In genomic region chr15:25481208-25481862, GRCh38 we compare ENCODE assay signal across 1 cellular context.
TF ChIP-seq lines count a peak whose summit lies in the region.

No MANE protein-coding gene starts in this region.

TF ChIP-seq in H1, 55 proteins besides CTCF, POLR2A, EP300 and RAD21:
- TF ChIP-seq ATF3 (IDR thresholded peaks at IDR 0.05; ENCODE audit: insufficient read depth, low read depth, low read length) (no peak), BRCA1 (IDR thresholded peaks at IDR 0.05; ENCODE audit: low read depth, low read length) (no peak), ASH2L (IDR thresholded peaks at IDR 0.05; ENCODE audit: low read length) (no peak), CTBP2 (IDR thresholded peaks at IDR 0.05; ENCODE audit: borderline replicate concordance, insufficient read depth, insufficient read length, low read length) (no peak), SP1 (IDR thresholded peaks at IDR 0.05; ENCODE audit: low read depth, low read length) (no peak), USF2 (IDR thresholded peaks at IDR 0.05; ENCODE audit: low read length) (no peak), CHD1 (IDR thresholded peaks at IDR 0.05; ENCODE audit: low read depth, low read length) (no peak), SIX5 (IDR thresholded peaks at IDR 0.05; ENCODE audit: low read depth, low read length) (no peak), TBP (IDR thresholded peaks at IDR 0.05; ENCODE audit: low read depth, low read length) (no peak), POU5F1 (IDR thresholded peaks at IDR 0.05; ENCODE audit: low read depth, low read length) (no peak), CBX5 (IDR thresholded peaks at IDR 0.05; ENCODE audit: low read depth, low read length) (no peak), CHD2 (IDR thresholded peaks at IDR 0.05; ENCODE audit: low read length) (no peak), EZH2 (IDR thresholded peaks at IDR 0.05; ENCODE audit: low read depth, low read length, severe bottlenecking) (no peak), GTF2F1 (IDR thresholded peaks at IDR 0.05; ENCODE audit: borderline replicate concordance, low read depth, low read length) (no peak), CEBPB (IDR thresholded peaks at IDR 0.05; ENCODE audit: low read depth, low read length) (no peak), BCL11A (IDR thresholded peaks at IDR 0.05; ENCODE audit: low read depth in 2 of 2, low read length in 2 of 2) (no peak), SRF (IDR thresholded peaks at IDR 0.05; ENCODE audit: low read depth, low read length) (peak; percentile 86), MAFK (IDR thresholded peaks at IDR 0.05; ENCODE audit: low read depth, low read length) (peak; percentile 55; the same call in 1 of the 2 replicates), PHF8 (conservative IDR thresholded peaks at IDR 0.05; ENCODE audit: low read depth, low read length) (peak; percentile 28; the same call in 1 of the 2 replicates), RXRA (IDR thresholded peaks at IDR 0.05; ENCODE audit: insufficient read depth, low read depth, low read length) (no peak), SUZ12 (IDR thresholded peaks at IDR 0.05; ENCODE audit: low read length) (no peak), KDM1A (IDR thresholded peaks at IDR 0.05; ENCODE audit: borderline replicate concordance, low read length) (no peak), HDAC6 (IDR thresholded peaks at IDR 0.05; ENCODE audit: low read depth, low read length) (no peak), ZNF274 (IDR thresholded peaks at IDR 0.05; ENCODE audit: borderline replicate concordance, extremely low read depth, low read length) (no peak), TEAD4 (IDR thresholded peaks at IDR 0.05; ENCODE audit: low read depth, low read length) (no peak), CREB1 (IDR thresholded peaks at IDR 0.05) (no peak), POLR2AphosphoS5 (IDR thresholded peaks at IDR 0.05; ENCODE audit: low read depth, low read length) (no peak), NRF1 (IDR thresholded peaks at IDR 0.05; ENCODE audit: low read depth, low read length) (no peak), SP2 (IDR thresholded peaks at IDR 0.05; ENCODE audit: low read length) (no peak), JUN (IDR thresholded peaks at IDR 0.05; ENCODE audit: low read depth, low read length) (no peak), FOSL1 (IDR thresholded peaks at IDR 0.05; ENCODE audit: insufficient read depth, low read depth, low read length) (no peak), TCF12 (IDR thresholded peaks at IDR 0.05; ENCODE audit: low read depth, low read length) (peak; percentile 31; the same call in 1 of the 2 replicates), NANOG (IDR thresholded peaks at IDR 0.05; ENCODE audit: insufficient read depth, low read depth, low read length, poor library complexity, severe bottlenecking) (no peak), GABPA (IDR thresholded peaks at IDR 0.05; ENCODE audit: borderline replicate concordance, insufficient read depth, low read length) (no peak), TAF7 (optimal IDR thresholded peaks at IDR 0.05; ENCODE audit: borderline replicate concordance, low read depth, low read length) (no peak), SP4 (IDR thresholded peaks at IDR 0.05; ENCODE audit: low read length) (no peak), MAX (IDR thresholded peaks at IDR 0.05) (peak; percentile 70; the same call in 1 of the 2 replicates), SAP30 (IDR thresholded peaks at IDR 0.05; ENCODE audit: insufficient read depth, insufficient replicate concordance, low read length) (no peak), RFX5 (IDR thresholded peaks at IDR 0.05; ENCODE audit: borderline replicate concordance, low read depth, low read length) (no peak), EGR1 (IDR thresholded peaks at IDR 0.05; ENCODE audit: borderline replicate concordance, low read depth, low read length) (no peak), CHD7 (IDR thresholded peaks at IDR 0.05; ENCODE audit: insufficient replicate concordance, low read length) (no peak), KDM5A (IDR thresholded peaks at IDR 0.05; ENCODE audit: low read length) (no peak), JUND (IDR thresholded peaks at IDR 0.05; ENCODE audit: low read length) (no peak), RNF2 (IDR thresholded peaks at IDR 0.05; ENCODE audit: borderline replicate concordance, low read depth, low read length, missing control alignments, poor library complexity, severe bottlenecking) (no peak), ATF2 (IDR thresholded peaks at IDR 0.05; ENCODE audit: low read length) (no peak), YY1 (IDR thresholded peaks at IDR 0.05; ENCODE audit: low read depth, low read length) (no peak), RBBP5 (IDR thresholded peaks at IDR 0.05; ENCODE audit: borderline replicate concordance, low read depth, low read length) (no peak), CBX8 (IDR thresholded peaks at IDR 0.05; ENCODE audit: borderline replicate concordance, low read depth, low read length) (no peak), BACH1 (IDR thresholded peaks at IDR 0.05; ENCODE audit: low read length) (peak; percentile 72; the same call in 1 of the 2 replicates), SIRT6 (IDR thresholded peaks at IDR 0.05; ENCODE audit: low read length) (no peak), KDM4A (IDR thresholded peaks at IDR 0.05; ENCODE audit: low read depth, low read length, severe bottlenecking) (no peak), TAF1 (IDR thresholded peaks at IDR 0.05; ENCODE audit: low read depth, low read length) (peak; percentile 58; the same call in 1 of the 2 replicates), SIN3A (conservative IDR thresholded peaks at IDR 0.05 in 1 of 2, IDR thresholded peaks at IDR 0.05 in 1 of 2; ENCODE audit: low read depth in 1 of 2, low read length in 2 of 2) (no peak), HDAC2 (IDR thresholded peaks at IDR 0.05; ENCODE audit: borderline replicate concordance in 1 of 2, low read depth in 2 of 2, low read length in 2 of 2) (no peak)
- TF ChIP-seq, protein P1, sequence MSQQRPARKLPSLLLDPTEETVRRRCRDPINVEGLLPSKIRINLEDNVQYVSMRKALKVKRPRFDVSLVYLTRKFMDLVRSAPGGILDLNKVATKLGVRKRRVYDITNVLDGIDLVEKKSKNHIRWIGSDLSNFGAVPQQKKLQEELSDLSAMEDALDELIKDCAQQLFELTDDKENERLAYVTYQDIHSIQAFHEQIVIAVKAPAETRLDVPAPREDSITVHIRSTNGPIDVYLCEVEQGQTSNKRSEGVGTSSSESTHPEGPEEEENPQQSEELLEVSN (IDR thresholded peaks at IDR 0.05), result no peak
